Comparison of ENCODE assay signal across 19 cellular contexts in the genomic region with DNA sequence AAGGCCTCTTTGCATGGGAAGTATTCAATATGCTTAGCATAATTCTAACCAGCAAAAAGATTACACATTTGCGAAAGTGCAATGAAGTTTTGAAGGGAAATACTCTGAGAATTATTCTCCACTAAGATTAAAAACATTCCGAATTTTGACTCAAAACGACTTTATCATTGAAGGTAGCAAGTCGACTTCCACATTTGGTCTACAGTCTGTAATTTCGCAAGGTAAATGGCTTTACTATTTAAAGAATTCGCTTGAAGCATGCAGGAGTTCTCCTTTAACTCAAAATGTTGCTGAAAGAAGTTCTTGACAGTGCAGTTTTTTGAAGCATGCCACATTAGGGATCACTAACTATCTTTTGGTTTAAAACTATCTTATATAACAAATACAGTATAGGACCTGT.
A peak's percentile ranks its signal among the peaks of the same experiment; 100 is the strongest.
DNase-seq lines count a peak whose midpoint lies in the region; ATAC-seq and TF ChIP-seq lines count a peak whose summit lies in the region.
"Had no signal": no experiment of that assay in that cellular context is flagged by ENCODE, and none has a peak within 500 bp of the region (broad histone marks: within the 10 kb centered on the region; RNA-seq: fewer than 3 reads in every experiment).

No MANE protein-coding gene starts in this region.

- H3K27ac ChIP-seq in HL-60 (replicated peaks), result peak overlapping the region; percentile 45
- H3K27ac ChIP-seq: C4-2B had no signal

- no peaks in the 10 kb centered on the region for H3K27me3 ChIP-seq in HL-60 (ENCODE audit: insufficient read depth, poor library complexity, severe bottlenecking)

- peaks cover 5 to 14% of the 10 kb centered on the region in 2 donors for H3K4me1 Mint-ChIP-seq in stimulated activated naive B cell treated with anti-CD40 and anti-IgM and Interleukin-4, amounts not matched to agents 10 μg/mL and 1 μg/mL and 100 μg/mL, for 72 hours

- DNase-seq in HL-60 (ENCODE audit: low read depth in 1 of 2, low spot score in 1 of 2) (peak; percentile 16 to 40), NB4 (ENCODE audit: low read depth) (peak; percentile 47), SKM-1 treated with dmso at 0.1 percent for 144 hours (lab: John Stamatoyannopoulos, UW; ENCODE audit: unreplicated experiment) (peak; percentile 73), iPS-NIHi11 (ENCODE audit: low spot score) (no peak), NK-92 (lab: John Stamatoyannopoulos, UW; ENCODE audit: unreplicated experiment) (no peak)
- no peak for DNase-seq in stimulated activated naive B cell treated with anti-CD40 and anti-IgM and Interleukin-4, amounts not matched to agents 10 μg/mL and 1 μg/mL and 100 μg/mL, for 72 hours
- DNase-seq: DND-41, H9, IMR-90, NCI-H1105 treated with DMSO at 0.1 percent for 48 hours, NCI-H1694, NCI-H2081 treated with DMSO at 0.1 percent for 48 hours, NCI-H510A, NCI-H774 had no signal

- ATAC-seq in stimulated activated naive B cell treated with anti-CD40 and anti-IgM and Interleukin-4, amounts not matched to agents 10 μg/mL and 1 μg/mL and 100 μg/mL, for 72 hours (replicated peaks), result no peak
- ATAC-seq in GM18517 (IDR thresholded peaks at IDR 0.05; ENCODE audit: unreplicated experiment), result no peak
- ATAC-seq: Right ventricle myocardium inferior, SK-N-SH treated with all-trans-retinoic acid at 6 μM for 48 hours had no signal

- H3K27ac Mint-ChIP-seq in stimulated activated naive B cell treated with anti-CD40 and anti-IgM and Interleukin-4, amounts not matched to agents 10 μg/mL and 1 μg/mL and 100 μg/mL, for 72 hours, result peak overlapping the region; percentile 14
- H3K27ac Mint-ChIP-seq: T-helper 1 cell treated with Interleukin-12 subunit alpha and Interleukin-12 subunit beta and Interleukin-4 antibody, amounts not matched to agents 30 μg/mL and 1 μg/mL, for 36 hours had no signal

- H3K4me3 ChIP-seq in HL-60 (replicated peaks; ENCODE audit: insufficient read depth, low read length) (no peak overlapping the region), NB4 (ENCODE audit: low read depth, low read length) (no peak overlapping the region)

- peaks cover 26 to 33% of the 10 kb centered on the region in 2 donors for H3K36me3 Mint-ChIP-seq in stimulated activated naive B cell treated with anti-CD40 and anti-IgM and Interleukin-4, amounts not matched to agents 10 μg/mL and 1 μg/mL and 100 μg/mL, for 72 hours

- no peak overlapping the region for H3K4me3 Mint-ChIP-seq in stimulated activated naive B cell treated with anti-CD40 and anti-IgM and Interleukin-4, amounts not matched to agents 10 μg/mL and 1 μg/mL and 100 μg/mL, for 72 hours
- H3K4me3 Mint-ChIP-seq: H9; T-helper 1 cell treated with Interleukin-12 subunit alpha and Interleukin-12 subunit beta and Interleukin-4 antibody, amounts not matched to agents 30 μg/mL and 1 μg/mL, for 36 hours had no signal

- no peak for TF ChIP-seq POLR2A in NB4 (IDR thresholded peaks at IDR 0.05; ENCODE audit: extremely low read depth, insufficient read length)

- no peaks in the 10 kb centered on the region for H3K9me3 Mint-ChIP-seq in stimulated activated naive B cell treated with anti-CD40 and anti-IgM and Interleukin-4, amounts not matched to agents 10 μg/mL and 1 μg/mL and 100 μg/mL, for 72 hours
- H3K9me3 Mint-ChIP-seq: H9; T-helper 1 cell treated with Interleukin-12 subunit alpha and Interleukin-12 subunit beta and Interleukin-4 antibody, amounts not matched to agents 30 μg/mL and 1 μg/mL, for 36 hours had no signal

- no peaks in the 10 kb centered on the region for H3K27me3 Mint-ChIP-seq in stimulated activated naive B cell treated with anti-CD40 and anti-IgM and Interleukin-4, amounts not matched to agents 10 μg/mL and 1 μg/mL and 100 μg/mL, for 72 hours

- no peak for TF ChIP-seq CTCF in HL-60 (IDR thresholded peaks at IDR 0.05; ENCODE audit: insufficient read depth, low read length)
- TF ChIP-seq CTCF in NB4 (IDR thresholded peaks at IDR 0.05; ENCODE audit: low read depth, low read length), result no peak

Comparison
In these comparisons a context has a peak if more than half of its experiments do, and no peak if none do; other contexts are left out.
1. DNase-seq: peak in HL-60 (2 of 2), NB4 (single experiment) and SKM-1 treated with dmso at 0.1 percent for 144 hours (single experiment); none in stimulated activated naive B cell treated with anti-CD40 and anti-IgM and Interleukin-4, amounts not matched to agents 10 μg/mL and 1 μg/mL and 100 μg/mL, for 72 hours (single experiment), iPS-NIHi11 (single experiment) and NK-92 (single experiment).